15 cellular contexts compared by ENCODE assay signal in genomic region chr22:35783943-35784614, GRCh38.
DNase-seq lines count a peak whose midpoint lies in the region; ATAC-seq, FAIRE-seq and TF ChIP-seq lines count a peak whose summit lies in the region.
"Had no signal": no experiment of that assay in that cellular context is flagged by ENCODE, and none has a peak within 500 bp of the region (broad histone marks: within the 10 kb centered on the region; RNA-seq: fewer than 3 reads in every experiment).

No MANE protein-coding gene starts in this region.

- H3K27ac Mint-ChIP-seq in neural progenitor cell (peak overlapping the region; percentile 10), GM23338 (no peak overlapping the region)
- H3K27ac Mint-ChIP-seq: activated B cell treated with CpG ODN at 0.5 μM for 24 hours; effector memory CD8-positive, alpha-beta T cell had no signal

- CTCF ChIA-PET in H1 (lab: Charles Lee; ENCODE audit: partially characterized antibody) = no interaction called here

- H4K20me1 ChIP-seq in H1 (replicated peaks in 1 of 2; ENCODE audit: control insufficient read depth in 1 of 2, insufficient read depth in 2 of 2, low read length in 2 of 2) (peaks cover 3 to 10% of the 10 kb centered on the region in 2 experiments), neural progenitor cell (ENCODE audit: low read depth) (peaks cover 39% of the 10 kb centered on the region), GM23338 (replicated peaks; ENCODE audit: insufficient read depth) (peaks cover 9% of the 10 kb centered on the region; the same call in 1 of the 2 replicates)

- POLR2A ChIA-PET in H1 (lab: Charles Lee; ENCODE audit: partially characterized antibody) = no interaction called here

- no peak for FAIRE-seq in H1 (lab: Jason Lieb, UNC)

- H3K27me3 ChIP-seq in H1 (replicated peaks in 1 of 4; ENCODE audit: control insufficient read depth in 3 of 4, extremely low read depth in 1 of 4, insufficient read depth in 3 of 4, low read length in 3 of 4) (no peaks in the 10 kb centered on the region), neural progenitor cell (no peaks in the 10 kb centered on the region), GM23338 (ENCODE audit: insufficient read depth) (no peaks in the 10 kb centered on the region)

- no peak overlapping the region for H3K23ac ChIP-seq in H1 (ENCODE audit: insufficient read length)

- no peak overlapping the region for H3K14ac ChIP-seq in H1 (ENCODE audit: insufficient read length)

- no peak overlapping the region for H3K18ac ChIP-seq in H1 (ENCODE audit: extremely low read depth, low read length)

- no peak overlapping the region for H3K56ac ChIP-seq in H1 (replicated peaks; ENCODE audit: insufficient read length, low read depth, low read length)

- H2AFZ ChIP-seq in H1 (ENCODE audit: low read length) (no peak overlapping the region), neural progenitor cell (replicated peaks) (no peak overlapping the region), GM23338 (no peak overlapping the region)

- DNase-seq in AG10803 (ENCODE audit: low read depth) = peak; percentile 79
- peak; percentile 46 for DNase-seq in HT1080 (ENCODE audit: low read depth)
- no peak for DNase-seq in H1 (ENCODE audit: low read depth in 1 of 2, low spot score in 2 of 2)
- no peak for DNase-seq in neural progenitor cell (ENCODE audit: low spot score)
- DNase-seq in T-helper 1 cell = no peak
- no peak for DNase-seq in activated CD4-positive, alpha-beta T cell treated with anti-CD3 and anti-CD28 coated beads, Interleukin-2, amount 50 U/mL, for 4 hours
- no peak for DNase-seq in NCI-H187 treated with DMSO at 0.1 percent for 48 hours (lab: John Stamatoyannopoulos, UW)
- no peak for DNase-seq in GM23338 (ENCODE audit: low spot score)
- DNase-seq: activated B cell treated with CpG ODN at 0.5 μM for 24 hours; effector memory CD8-positive, alpha-beta T cell; lower lobe of right lung; NCI-H1417 treated with DMSO at 0.1 percent for 48 hours; NCI-H69; nucleus accumbens had no signal

- no peak overlapping the region for H3K4ac ChIP-seq in H1 (replicated peaks; ENCODE audit: insufficient read length, low read depth, low read length)

- no peaks in the 10 kb centered on the region for H3K9me3 ChIP-seq in H1 (ENCODE audit: insufficient read depth in 2 of 2, low read depth in 1 of 2, low read length in 1 of 2)
- no peaks in the 10 kb centered on the region for H3K9me3 ChIP-seq in neural progenitor cell (ENCODE audit: low read depth)
- H3K9me3 ChIP-seq: lower lobe of right lung had no signal

- TF ChIP-seq CTCF in AG10803 (conservative IDR thresholded peaks at IDR 0.05; ENCODE audit: low read length) (no peak), H1 (IDR thresholded peaks at IDR 0.05; ENCODE audit: control extremely low read depth in 1 of 3, insufficient read depth in 1 of 3, low read depth in 1 of 3, low read length in 3 of 3) (no peak), neural progenitor cell (IDR thresholded peaks at IDR 0.05) (no peak), GM23338 (conservative IDR thresholded peaks at IDR 0.05; ENCODE audit: low read depth in 2 of 2) (no peak)

- no peak overlapping the region for H2BK15ac ChIP-seq in H1 (ENCODE audit: low read length)

- peaks cover 0 to 5% of the 10 kb centered on the region in 2 experiments; a peak in 2 of 4 replicates for H3K79me2 ChIP-seq in H1 (ENCODE audit: control insufficient read depth in 1 of 2, insufficient read depth in 2 of 2, low read length in 2 of 2)
- peaks cover 53% of the 10 kb centered on the region for H3K79me2 ChIP-seq in neural progenitor cell (ENCODE audit: low read depth)
- peaks cover 9% of the 10 kb centered on the region for H3K79me2 ChIP-seq in GM23338 (replicated peaks; ENCODE audit: insufficient read depth)

- H3K4me3 ChIP-seq in AG10803 (ENCODE audit: low read length) (no peak overlapping the region), H1 (ENCODE audit: extremely low read depth in 1 of 4, insufficient read depth in 2 of 4, low read depth in 3 of 4, low read length in 4 of 4) (no peak overlapping the region), neural progenitor cell (no peak overlapping the region), GM23338 (no peak overlapping the region)
- H3K4me3 ChIP-seq: lower lobe of right lung had no signal

- H4K5ac ChIP-seq in H1 (ENCODE audit: insufficient read length, low read depth, low read length) = no peak overlapping the region

- H3K4me1 ChIP-seq in H1 (replicated peaks in 1 of 4; ENCODE audit: control insufficient read depth in 3 of 4, insufficient read depth in 4 of 4, low read length in 3 of 4) (peaks cover 0 to 4% (median under 1%) of the 10 kb centered on the region in 4 experiments; a peak in 3 of 7 replicates), neural progenitor cell (no peaks in the 10 kb centered on the region), GM23338 (ENCODE audit: insufficient read depth) (peaks cover 13% of the 10 kb centered on the region)

- H4K8ac ChIP-seq in H1 (ENCODE audit: extremely low read depth, insufficient read depth, low read length) = peak overlapping the region; percentile 7; the same call in 1 of the 2 replicates

- no peak overlapping the region for H2BK120ac ChIP-seq in H1 (replicated peaks; ENCODE audit: low read depth, low read length)

- H3K9me2 ChIP-seq in GM23338 (ENCODE audit: insufficient read depth) = no peaks in the 10 kb centered on the region

- H3K27ac ChIP-seq in H1 (ENCODE audit: low read depth, low read length) (no peak overlapping the region), neural progenitor cell (no peak overlapping the region), GM23338 (ENCODE audit: low read depth) (no peak overlapping the region)
- H3K27ac ChIP-seq: C4-2B, lower lobe of right lung had no signal

- H3F3A ChIP-seq in neural progenitor cell (ENCODE audit: low read depth) (no peaks in the 10 kb centered on the region), GM23338 (replicated peaks; ENCODE audit: low read depth) (no peaks in the 10 kb centered on the region)

- H3K79me1 ChIP-seq in H1 (ENCODE audit: low read depth, low read length) = 0 out of 2 replicates have a peak, but pooled peaks cover 2% of the 10 kb centered on the region

- H3K9ac ChIP-seq in H1 (replicated peaks in 1 of 4; ENCODE audit: extremely low read depth in 1 of 4, low read depth in 3 of 4, low read length in 3 of 4) = no peak overlapping the region
- H3K9ac ChIP-seq in neural progenitor cell = no peak overlapping the region

- no peak for ATAC-seq in GM23338
- ATAC-seq: effector memory CD8-positive, alpha-beta T cell had no signal

- peaks cover 19% of the 10 kb centered on the region for H3K36me3 Mint-ChIP-seq in neural progenitor cell
- H3K36me3 Mint-ChIP-seq in GM23338 (ENCODE audit: low read depth) = peaks cover 9% of the 10 kb centered on the region; the same call in 2 of the 3 replicates

- no peak overlapping the region; the same call in 1 of the 2 replicates for H2BK5ac ChIP-seq in H1 (ENCODE audit: low read depth, low read length)

- H3K36me3 ChIP-seq in H1 (ENCODE audit: control insufficient read depth in 2 of 4, insufficient read depth in 4 of 4, low read length in 3 of 4) (peaks cover 2 to 11% (median 8%) of the 10 kb centered on the region in 4 experiments), neural progenitor cell (no peaks in the 10 kb centered on the region), GM23338 (ENCODE audit: insufficient read depth) (peaks cover 9% of the 10 kb centered on the region; the same call in 1 of the 2 replicates)

- H3K9me3 Mint-ChIP-seq in neural progenitor cell (no peaks in the 10 kb centered on the region), GM23338 (no peaks in the 10 kb centered on the region)
- H3K9me3 Mint-ChIP-seq: activated B cell treated with CpG ODN at 0.5 μM for 24 hours; effector memory CD8-positive, alpha-beta T cell had no signal

- H3K27me3 Mint-ChIP-seq in neural progenitor cell (ENCODE audit: insufficient read depth, low read depth) (peaks cover 4% of the 10 kb centered on the region), GM23338 (ENCODE audit: insufficient read depth, low read depth, poor library complexity) (peaks cover 2% of the 10 kb centered on the region)

- H3K4me1 Mint-ChIP-seq in neural progenitor cell (peaks cover 18% of the 10 kb centered on the region), GM23338 (peaks cover 14% of the 10 kb centered on the region)
- H3K4me1 Mint-ChIP-seq: activated B cell treated with CpG ODN at 0.5 μM for 24 hours had no signal

- no peak for TF ChIP-seq RAD21 in H1 (IDR thresholded peaks at IDR 0.05 in 1 of 2, conservative IDR thresholded peaks at IDR 0.05 in 1 of 2; ENCODE audit: low read depth in 2 of 2, low read length in 2 of 2)

- H2BK20ac ChIP-seq in H1 (ENCODE audit: low read length) = no peak overlapping the region

- TF ChIP-seq EP300 in H1 (IDR thresholded peaks at IDR 0.05; ENCODE audit: borderline replicate concordance in 1 of 2, low read depth in 2 of 2, low read length in 2 of 2) = no peak

- no peak overlapping the region for H2AK5ac ChIP-seq in H1 (ENCODE audit: low read depth, low read length)

- H2BK12ac ChIP-seq in H1 (ENCODE audit: low read depth, low read length) = no peak overlapping the region

- no peaks in the 10 kb centered on the region for H3K23me2 ChIP-seq in H1 (ENCODE audit: low read depth, low read length)

- no peak overlapping the region for H4K91ac ChIP-seq in H1 (replicated peaks; ENCODE audit: insufficient read length, low read length)

- H3K4me3 Mint-ChIP-seq in neural progenitor cell (no peak overlapping the region), GM23338 (no peak overlapping the region)
- H3K4me3 Mint-ChIP-seq: activated B cell treated with CpG ODN at 0.5 μM for 24 hours; effector memory CD8-positive, alpha-beta T cell had no signal

- 89% methylated on average over 11 of the region's 11 CpGs; no CpG with 5 or more reads in 1 of the 2 experiments for WGBS in H1 (ENCODE audit: extremely low coverage in 1 of 2, insufficient coverage in 1 of 2, insufficient read length in 1 of 2, insufficient replicate concordance in 2 of 2, low coverage in 1 of 2, low lambda C conversion rate in 2 of 2, missing lambda C conversion rate in 1 of 2), 2 experiments

- H3K4me2 ChIP-seq in H1 (ENCODE audit: insufficient read depth in 1 of 2, low read depth in 2 of 2, low read length in 2 of 2) = no peak overlapping the region
- no peak overlapping the region for H3K4me2 ChIP-seq in neural progenitor cell
- no peak overlapping the region for H3K4me2 ChIP-seq in GM23338

- TF ChIP-seq POLR2A in H1 (IDR thresholded peaks at IDR 0.05; ENCODE audit: control extremely low read depth in 1 of 2, low read depth in 2 of 2, low read length in 2 of 2) = no peak

TF ChIP-seq in H1, 55 proteins besides CTCF, POLR2A, EP300 and RAD21 (continues in another document):
- TF ChIP-seq TCF12 (IDR thresholded peaks at IDR 0.05; ENCODE audit: low read depth, low read length) (no peak), POLR2AphosphoS5 (IDR thresholded peaks at IDR 0.05; ENCODE audit: low read depth, low read length) (no peak), ASH2L (IDR thresholded peaks at IDR 0.05; ENCODE audit: low read length) (no peak), SIRT6 (IDR thresholded peaks at IDR 0.05; ENCODE audit: low read length) (no peak)

TF ChIP-seq in GM23338, 12 proteins besides CTCF, POLR2A, EP300 and RAD21 (continues in another document):
- TF ChIP-seq EZH2phosphoT487 (IDR thresholded peaks at IDR 0.05; ENCODE audit: unreplicated experiment) = no peak
- no peak for TF ChIP-seq NANOG (IDR thresholded peaks at IDR 0.05; ENCODE audit: borderline replicate concordance)
- TF ChIP-seq POLR2AphosphoS5 (IDR thresholded peaks at IDR 0.05; ENCODE audit: low read depth) = no peak

Comparison
In these comparisons a context has a peak if more than half of its experiments do, and no peak if none do; other contexts are left out.
1. DNase-seq: peak in AG10803 (single experiment) and HT1080 (single experiment); none in H1 (0 of 2), neural progenitor cell (single experiment), T-helper 1 cell (0 of 5), activated CD4-positive, alpha-beta T cell treated with anti-CD3 and anti-CD28 coated beads, Interleukin-2, amount 50 U/mL, for 4 hours (0 of 2), NCI-H187 treated with DMSO at 0.1 percent for 48 hours (single experiment) and GM23338 (single experiment).